ENCODE assay signal across 12 cellular contexts in the genomic region with DNA sequence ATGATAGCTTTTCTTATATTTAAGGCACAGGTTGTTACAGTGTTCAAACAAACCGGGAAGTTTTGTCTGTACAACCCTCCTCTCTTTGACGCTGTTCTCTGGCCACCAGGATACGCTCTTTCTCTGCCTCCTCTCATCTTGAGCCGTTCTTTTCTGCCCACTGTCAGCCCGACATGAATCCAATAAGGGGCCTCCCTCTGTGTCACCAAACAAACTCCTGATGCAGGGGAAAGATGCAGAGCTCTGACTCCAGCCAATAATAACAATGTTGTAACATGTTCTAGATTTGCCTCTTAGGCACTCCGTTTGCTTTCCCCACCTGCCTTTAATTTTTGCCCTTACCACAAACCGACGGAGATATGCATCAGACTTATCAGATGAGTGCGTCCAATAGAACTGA.
A peak's percentile ranks its signal among the peaks of the same experiment; 100 is the strongest.
DNase-seq lines count a peak whose midpoint lies in the region; ATAC-seq, FAIRE-seq and TF ChIP-seq lines count a peak whose summit lies in the region.
"Had no signal": no experiment of that assay in that cellular context is flagged by ENCODE, and none has a peak within 500 bp of the region (broad histone marks: within the 10 kb centered on the region; RNA-seq: fewer than 3 reads in every experiment).

No MANE protein-coding gene starts in this region.

- H3K27ac ChIP-seq in astrocyte (ENCODE audit: low read depth, low read length) (peak overlapping the region; percentile 66), thyroid gland (peak overlapping the region; percentile 72 to 94 (median 85))

- H3K79me2 ChIP-seq in astrocyte (ENCODE audit: insufficient read depth, low read length), result no peaks in the 10 kb centered on the region

- 12 to 26% methylated on average over 9 of the region's 9 CpGs for WGBS in thyroid gland, 2 donors

- no peaks in the 10 kb centered on the region for H4K20me1 ChIP-seq in astrocyte (ENCODE audit: insufficient read depth, low read length)

- TF ChIP-seq CTCF in HFF-Myc (IDR thresholded peaks at IDR 0.05; ENCODE audit: low read depth, low read length, missing control alignments) (peak; percentile 59), astrocyte (IDR thresholded peaks at IDR 0.05; ENCODE audit: insufficient read depth, low read depth, low read length) (peak; percentile 26), thyroid gland (IDR thresholded peaks at IDR 0.05) (peak in 4 of 6 experiments; percentile 41 to 56 (median 49))

- DNase-seq in HFF-Myc (ENCODE audit: extremely low read depth, low read depth) (peak; percentile 62), astrocyte (ENCODE audit: low read depth) (peak; percentile 88), left ventricle myocardium superior (no peak), thyroid gland (peak; percentile 56 to 65), GM12892 (ENCODE audit: insufficient read length) (no peak)
- no peak for DNase-seq in stimulated activated CD8-positive, alpha-beta memory T cell treated with anti-CD3 and anti-CD28 coated beads, Interleukin-4, amount 100 ng/mL, for 48 hours
- DNase-seq: activated gamma-delta T cell treated with Interleukin-2 at 50 U/mL for 16 hours, glutamatergic neuron, NCI-H2171 treated with DMSO at 0.1 percent for 48 hours, posterior cingulate gyrus, T-helper 9 cell had no signal

- no peaks in the 10 kb centered on the region for H3K27me3 Mint-ChIP-seq in astrocyte (ENCODE audit: low read depth, unreplicated experiment)

- H3K4me2 ChIP-seq in astrocyte (ENCODE audit: low read length), result peak overlapping the region; percentile 58

- FAIRE-seq in astrocyte (lab: Jason Lieb, UNC) (no peak), GM12892 (lab: Jason Lieb, UNC) (no peak)

- peak overlapping the region; percentile 31 for H2AFZ ChIP-seq in astrocyte (ENCODE audit: low read depth, low read length)

- H3K4me3 ChIP-seq in HFF-Myc (replicated peaks; ENCODE audit: low read depth, low read length), result no peak overlapping the region
- H3K4me3 ChIP-seq in astrocyte (ENCODE audit: insufficient read depth, low read depth, low read length), result no peak overlapping the region
- no peak overlapping the region for H3K4me3 ChIP-seq in thyroid gland (replicated peaks in 1 of 3)

- intact Hi-C loops in left ventricle myocardium superior (cut with micrococcal nuclease) (no loop called here), thyroid gland (cut with DNase I) (no loop called here)

- TF ChIP-seq POLR2A in thyroid gland (IDR thresholded peaks at IDR 0.05) (peak in 1 of 2 donors; percentile 49), GM12892 (IDR thresholded peaks at IDR 0.05; ENCODE audit: low read depth, low read length) (no peak)

- H3K4me1 Mint-ChIP-seq in astrocyte (ENCODE audit: low read depth, unreplicated experiment), result peaks cover 3% of the 10 kb centered on the region

- H3K27me3 ChIP-seq in astrocyte (ENCODE audit: insufficient read depth, low read length) (no peaks in the 10 kb centered on the region), thyroid gland (no peaks in the 10 kb centered on the region)

- H3K36me3 ChIP-seq in astrocyte (ENCODE audit: insufficient read depth, low read length), result no peaks in the 10 kb centered on the region
- no peaks in the 10 kb centered on the region for H3K36me3 ChIP-seq in thyroid gland

- H3K4me3 Mint-ChIP-seq in astrocyte (ENCODE audit: unreplicated experiment), result no peak overlapping the region

- no peak overlapping the region for H3K27ac Mint-ChIP-seq in astrocyte (ENCODE audit: unreplicated experiment)

- H3K9me3 Mint-ChIP-seq in astrocyte (ENCODE audit: unreplicated experiment), result no peaks in the 10 kb centered on the region

- no peaks in the 10 kb centered on the region for H3K36me3 Mint-ChIP-seq in astrocyte (ENCODE audit: low read depth, unreplicated experiment)

- H3K9ac ChIP-seq in astrocyte (ENCODE audit: low read length), result peak overlapping the region; percentile 58

- no peaks in the 10 kb centered on the region for H3K9me3 ChIP-seq in astrocyte (ENCODE audit: insufficient read depth, low read depth, low read length)
- H3K9me3 ChIP-seq in thyroid gland, result no peaks in the 10 kb centered on the region

- H3K4me1 ChIP-seq in astrocyte (ENCODE audit: insufficient read depth, low read length) (peaks cover 17% of the 10 kb centered on the region), thyroid gland (peaks cover 80 to 91% of the 10 kb centered on the region in 2 donors)

- ATAC-seq in left ventricle myocardium superior (peak; percentile 88), GM21825 (IDR thresholded peaks at IDR 0.05; ENCODE audit: unreplicated experiment) (no peak)

Comparison
In these comparisons a context has a peak if more than half of its experiments do, and no peak if none do; other contexts are left out.
1. DNase-seq: peak in HFF-Myc (single experiment), astrocyte (single experiment) and thyroid gland (2 of 2); none in left ventricle myocardium superior (single experiment), stimulated activated CD8-positive, alpha-beta memory T cell treated with anti-CD3 and anti-CD28 coated beads, Interleukin-4, amount 100 ng/mL, for 48 hours (single experiment) and GM12892 (single experiment).
2. Peak in every context shown above with its lines, with median percentiles within 50 percentile points of each other: CTCF ChIP-seq.